Comparison of ENCODE assay signal across 12 cellular contexts in the genomic region with DNA sequence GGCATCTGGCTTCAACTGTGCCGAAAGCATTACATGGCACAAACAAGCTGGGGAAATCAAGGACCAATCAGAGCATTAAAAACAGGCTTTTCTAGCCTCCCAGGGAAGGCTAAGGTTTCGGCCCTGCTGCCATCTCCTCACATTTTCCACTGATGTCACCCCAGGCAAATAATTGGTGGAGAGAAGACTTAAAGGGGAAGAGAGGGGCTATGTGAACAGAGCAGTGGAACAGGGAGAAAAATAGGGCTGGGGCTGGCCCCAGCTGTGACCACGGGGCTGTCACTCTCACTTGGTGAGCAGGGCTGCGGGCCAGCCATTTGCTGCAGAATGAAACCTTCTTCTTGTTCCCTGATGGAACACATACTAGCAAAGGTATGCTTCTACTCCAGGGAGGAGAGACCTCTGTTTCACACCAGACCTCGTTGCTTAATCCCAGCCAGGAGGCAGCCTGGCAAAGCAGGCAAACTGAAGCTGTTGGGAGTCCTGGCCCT.
DNase-seq lines count a peak whose midpoint lies in the region; ATAC-seq and TF ChIP-seq lines count a peak whose summit lies in the region.
"Had no signal": no experiment of that assay in that cellular context is flagged by ENCODE, and none has a peak within 500 bp of the region (broad histone marks: within the 10 kb centered on the region; RNA-seq: fewer than 3 reads in every experiment).

No MANE protein-coding gene starts in this region.

- H3K4me1 Mint-ChIP-seq in T-helper 17 cell = no peaks in the 10 kb centered on the region
- H3K4me1 Mint-ChIP-seq in neural progenitor cell = peaks cover 47% of the 10 kb centered on the region
- H3K4me1 Mint-ChIP-seq: activated naive CD4-positive, alpha-beta T cell treated with anti-CD3 and anti-CD28 coated beads, Interleukin-2, amount 50 U/mL, for 24 hours had no signal

- peak; percentile 52 for DNase-seq in ELF-1 (ENCODE audit: low read depth, low spot score)
- no peak for DNase-seq in T-helper 17 cell
- peak; percentile 13 for DNase-seq in fibroblast of pulmonary artery (ENCODE audit: low read depth)
- DNase-seq in neural progenitor cell (ENCODE audit: low spot score) = no peak
- DNase-seq in omental fat pad (ENCODE audit: low spot score) = no peak
- DNase-seq in NCI-H2081 (lab: John Stamatoyannopoulos, UW) = no peak
- DNase-seq in NCI-H1092 treated with DMSO at 0.1 percent for 48 hours (lab: John Stamatoyannopoulos, UW) = no peak
- no peak for DNase-seq in germinal center (ENCODE audit: low spot score)
- DNase-seq: midbrain, MM.1S, NCI-H2171 had no signal

- H3K4me3 ChIP-seq in fibroblast of pulmonary artery (replicated peaks; ENCODE audit: low read depth, low read length) = no peak overlapping the region
- no peak overlapping the region for H3K4me3 ChIP-seq in neural progenitor cell

- no peak overlapping the region for H3K27ac ChIP-seq in neural progenitor cell

- peaks cover 6% of the 10 kb centered on the region for H3F3A ChIP-seq in neural progenitor cell (ENCODE audit: low read depth)

- no peaks in the 10 kb centered on the region for H3K36me3 Mint-ChIP-seq in T-helper 17 cell (ENCODE audit: low read depth)
- H3K36me3 Mint-ChIP-seq in neural progenitor cell = peaks cover 2% of the 10 kb centered on the region
- H3K36me3 Mint-ChIP-seq: activated naive CD4-positive, alpha-beta T cell treated with anti-CD3 and anti-CD28 coated beads, Interleukin-2, amount 50 U/mL, for 24 hours had no signal

- H3K27me3 Mint-ChIP-seq in T-helper 17 cell = peaks cover 20% of the 10 kb centered on the region
- H3K27me3 Mint-ChIP-seq in neural progenitor cell (ENCODE audit: insufficient read depth, low read depth) = peaks cover 30% of the 10 kb centered on the region
- H3K27me3 Mint-ChIP-seq: activated naive CD4-positive, alpha-beta T cell treated with anti-CD3 and anti-CD28 coated beads, Interleukin-2, amount 50 U/mL, for 24 hours had no signal

- H3K9me3 Mint-ChIP-seq in neural progenitor cell = no peaks in the 10 kb centered on the region
- H3K9me3 Mint-ChIP-seq: activated naive CD4-positive, alpha-beta T cell treated with anti-CD3 and anti-CD28 coated beads, Interleukin-2, amount 50 U/mL, for 24 hours had no signal

- H3K36me3 ChIP-seq in neural progenitor cell = no peaks in the 10 kb centered on the region

- H3K79me2 ChIP-seq in neural progenitor cell (ENCODE audit: low read depth) = no peaks in the 10 kb centered on the region

- no peak overlapping the region for H3K9ac ChIP-seq in neural progenitor cell

- peak overlapping the region; percentile 24 for H3K4me2 ChIP-seq in neural progenitor cell

- H2AFZ ChIP-seq in neural progenitor cell (replicated peaks) = no peak overlapping the region

- no peaks in the 10 kb centered on the region for H3K9me3 ChIP-seq in T-helper 17 cell (ENCODE audit: control insufficient read depth, low read length, poor library complexity, severe bottlenecking)
- no peaks in the 10 kb centered on the region for H3K9me3 ChIP-seq in neural progenitor cell (ENCODE audit: low read depth)

- H3K27me3 ChIP-seq in neural progenitor cell = no peaks in the 10 kb centered on the region

- peak overlapping the region; percentile 43 for H3K27ac Mint-ChIP-seq in T-helper 17 cell
- no peak overlapping the region for H3K27ac Mint-ChIP-seq in neural progenitor cell
- H3K27ac Mint-ChIP-seq: activated naive CD4-positive, alpha-beta T cell treated with anti-CD3 and anti-CD28 coated beads, Interleukin-2, amount 50 U/mL, for 24 hours had no signal

- no peaks in the 10 kb centered on the region for H4K20me1 ChIP-seq in neural progenitor cell (ENCODE audit: low read depth)

- ATAC-seq in T-helper 17 cell (no peak), omental fat pad (ENCODE audit: low FRiP score) (no peak)

- TF ChIP-seq CTCF in fibroblast of pulmonary artery (IDR thresholded peaks at IDR 0.05; ENCODE audit: low read length, missing control alignments) = no peak
- no peak for TF ChIP-seq CTCF in neural progenitor cell (IDR thresholded peaks at IDR 0.05)
- TF ChIP-seq CTCF in omental fat pad (IDR thresholded peaks at IDR 0.05) = no peak

- H3K4me1 ChIP-seq in neural progenitor cell = peaks cover 23% of the 10 kb centered on the region

- H3K4me3 Mint-ChIP-seq in T-helper 17 cell = no peak overlapping the region
- no peak overlapping the region for H3K4me3 Mint-ChIP-seq in neural progenitor cell
- H3K4me3 Mint-ChIP-seq: activated naive CD4-positive, alpha-beta T cell treated with anti-CD3 and anti-CD28 coated beads, Interleukin-2, amount 50 U/mL, for 24 hours had no signal

Comparison
In these comparisons a context has a peak if more than half of its experiments do, and no peak if none do; other contexts are left out.
1. DNase-seq: peak in ELF-1 (single experiment) and fibroblast of pulmonary artery (single experiment); none in T-helper 17 cell (0 of 3), neural progenitor cell (single experiment), omental fat pad (single experiment), NCI-H2081 (0 of 2), NCI-H1092 treated with DMSO at 0.1 percent for 48 hours (single experiment) and germinal center (single experiment).